1 cellular context compared by ENCODE assay signal in genomic region chr2:239015769-239016675, GRCh38.
TF ChIP-seq lines count a peak whose summit lies in the region.

No MANE protein-coding gene starts in this region.

TF ChIP-seq in IMR-90, 13 proteins besides CTCF, POLR2A, EP300 and RAD21 (continued from another document):
- TF ChIP-seq, protein P1, sequence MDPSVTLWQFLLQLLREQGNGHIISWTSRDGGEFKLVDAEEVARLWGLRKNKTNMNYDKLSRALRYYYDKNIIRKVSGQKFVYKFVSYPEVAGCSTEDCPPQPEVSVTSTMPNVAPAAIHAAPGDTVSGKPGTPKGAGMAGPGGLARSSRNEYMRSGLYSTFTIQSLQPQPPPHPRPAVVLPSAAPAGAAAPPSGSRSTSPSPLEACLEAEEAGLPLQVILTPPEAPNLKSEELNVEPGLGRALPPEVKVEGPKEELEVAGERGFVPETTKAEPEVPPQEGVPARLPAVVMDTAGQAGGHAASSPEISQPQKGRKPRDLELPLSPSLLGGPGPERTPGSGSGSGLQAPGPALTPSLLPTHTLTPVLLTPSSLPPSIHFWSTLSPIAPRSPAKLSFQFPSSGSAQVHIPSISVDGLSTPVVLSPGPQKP (IDR thresholded peaks at IDR 0.05; ENCODE audit: borderline replicate concordance, low read depth, low read length), result no peak
- no peak for TF ChIP-seq MAFK (IDR thresholded peaks at IDR 0.05; ENCODE audit: low read depth, low read length)
- TF ChIP-seq NFE2L2 (IDR thresholded peaks at IDR 0.05; ENCODE audit: low read depth, low read length), result no peak
